23 cellular contexts compared by ENCODE assay signal in the genomic region with DNA sequence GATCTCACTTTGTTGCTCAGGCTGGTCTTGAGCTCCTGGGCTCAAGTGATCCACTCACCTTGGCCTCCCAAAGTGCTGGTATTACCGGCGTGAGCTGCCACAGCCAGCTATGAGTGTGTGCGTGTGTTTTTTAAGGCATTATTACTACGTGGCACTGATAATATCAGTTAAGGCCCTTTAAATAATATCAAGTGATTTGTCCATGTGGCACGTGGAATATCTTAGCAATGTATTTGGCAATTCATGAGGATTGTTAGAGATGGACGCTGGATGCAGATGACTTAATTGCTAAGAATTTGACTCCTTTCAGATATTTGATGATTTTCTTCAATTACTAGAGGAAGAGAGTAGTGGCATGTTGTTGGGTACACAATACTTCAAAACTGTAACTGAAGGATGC. TPM values are rescaled to one million over a fixed set of nuclear protein-coding genes. Genes with fewer than 3 reads are reported as not detected.
"Had no signal": no experiment of that assay in that cellular context is flagged by ENCODE, and none has a peak within 500 bp of the region (broad histone marks: within the 10 kb centered on the region; RNA-seq: fewer than 3 reads in every experiment).

No MANE protein-coding gene starts in this region.

- H3K27me3 ChIP-seq: breast epithelium, thyroid gland had no signal

- FAIRE-seq: kidney had no signal

- H3K9me3 ChIP-seq: breast epithelium, thyroid gland had no signal

- H3K4me1 ChIP-seq: breast epithelium had no signal

- H3K36me3 ChIP-seq: breast epithelium, thyroid gland had no signal

- H3K4me3 ChIP-seq: breast epithelium, thyroid gland had no signal

- ATAC-seq: activated CD8-positive, alpha-beta T cell treated with anti-CD3 and anti-CD28 coated beads for 36 hours; activated naive CD8-positive, alpha-beta T cell treated with anti-CD3 and anti-CD28 coated beads, Interleukin-2, amount 50 U/mL, for 24 hours; left ventricle myocardium superior had no signal

- H3K27ac ChIP-seq: breast epithelium, thyroid gland had no signal

- DNase-seq: activated CD4-positive, alpha-beta T cell treated with anti-CD3 and anti-CD28 coated beads for 48 hours; activated CD4-positive, CD25-positive, alpha-beta regulatory T cell; activated CD8-positive, alpha-beta T cell treated with anti-CD3 and anti-CD28 coated beads for 36 hours; activated naive CD4-positive, alpha-beta T cell treated with anti-CD3 and anti-CD28 coated beads for 36 hours; activated naive CD8-positive, alpha-beta T cell treated with anti-CD3 and anti-CD28 coated beads, Interleukin-2, amount 50 U/mL, for 24 hours; activated T-cell treated with anti-CD3 and anti-CD28 coated beads, Interleukin-2, amount 50 U/mL, for 1 hour; anterior cingulate cortex; cortex of kidney; effector CD4-positive, alpha-beta T cell; hypothalamus; kidney; left ventricle myocardium superior; occipital lobe; stimulated activated CD4-positive, alpha-beta T cell treated with anti-CD3 and anti-CD28 coated beads, Interleukin-2, amount 100 ng/mL, for 24 hours; stimulated activated naive CD4-positive, alpha-beta T cell treated with Interleukin-2 at 50 U/mL for 16 hours; thyroid gland had no signal

RNA-seq across cellular contexts. Expression of gene PMP22, which starts 25.5 kb away (rescaled TPM):
- total RNA-seq: T-helper 1 cell treated with Interleukin-12 subunit alpha and Interleukin-12 subunit beta and Interleukin-4 antibody, amounts not matched to agents 30 ng/mL and 1 ng/mL, for 36 hours had no signal
- polyA plus RNA-seq: neural cell had no signal

RNA-seq across cellular contexts. Expression of gene TEKT3, which starts 50.8 kb away (rescaled TPM):
- total RNA-seq: activated CD8-positive, alpha-beta T cell treated with anti-CD3 and anti-CD28 coated beads for 36 hours; activated naive CD4-positive, alpha-beta T cell treated with anti-CD3 and anti-CD28 coated beads for 36 hours; activated T-helper 2 cell treated with anti-CD3 and anti-CD28 coated beads, Interferon-gamma antibody, Interleukin-2, Interleukin-4, amounts not matched to agents 10 μg/mL and 5 μg/mL and 100 μg/mL, durations not matched to agents 14 hours and 24 hours and 36 hours; glomerular endothelial cell; myocyte; skeletal muscle tissue; T-helper 1 cell treated with Interleukin-12 subunit alpha and Interleukin-12 subunit beta and Interleukin-4 antibody, amounts not matched to agents 30 ng/mL and 1 ng/mL, for 36 hours had no signal
